ENCODE assay signal across 10 cellular contexts in genomic region chrX:25020391-25021131, GRCh38. TPM values are rescaled to one million over a fixed set of nuclear protein-coding genes. Genes with fewer than 3 reads are reported as not detected.
DNase-seq lines count a peak whose midpoint lies in the region; ATAC-seq and TF ChIP-seq lines count a peak whose summit lies in the region.
"Had no signal": no experiment of that assay in that cellular context is flagged by ENCODE, and none has a peak within 500 bp of the region (broad histone marks: within the 10 kb centered on the region; RNA-seq: fewer than 3 reads in every experiment).

No MANE protein-coding gene starts in this region.

- H3K4me3 ChIP-seq in AG04450 (ENCODE audit: low read depth, low read length): no peak overlapping the region
- H3K4me3 ChIP-seq in subcutaneous abdominal adipose tissue (ENCODE audit: low read depth in 1 of 5, low read length in 5 of 5): peak overlapping the region in 3 of 5 donors; percentile 16 to 26 (median 17)

- H3K9me3 ChIP-seq in AG04450 (ENCODE audit: control insufficient read depth, insufficient read depth, low read length) (peaks cover 8% of the 10 kb centered on the region), subcutaneous abdominal adipose tissue (ENCODE audit: control insufficient read depth in 5 of 5, low read length in 5 of 5) (no peaks in the 10 kb centered on the region)

- H3K27me3 Mint-ChIP-seq in activated CD4-positive, alpha-beta memory T cell treated with anti-CD3 and anti-CD28 coated beads, Interleukin-2, amount 10 ng/mL, durations not matched to agents 7 days and 5 days: peaks cover 69% of the 10 kb centered on the region

- peak; percentile 64 for ATAC-seq in GM18505 (IDR thresholded peaks at IDR 0.05; ENCODE audit: unreplicated experiment)

- CTCF ChIA-PET in AG04450 (lab: Charles Lee): interaction anchor here (0.6 to 3.8 kb wide), 6 partner anchors 122 to 265 kb away, joined by 3 to 41 read pairs (median 4); no protein-coding TSS in a partner anchor
- CTCF ChIA-PET in activated CD4-positive, alpha-beta memory T cell treated with anti-CD3 and anti-CD28 coated beads, Interleukin-2, amount 10 ng/mL, durations not matched to agents 7 days and 5 days (lab: Charles Lee): interaction anchor here (0.6 to 1.7 kb wide), 7 partner anchors 10 to 268 kb away, joined by 3 to 8 read pairs (median 3); no protein-coding TSS in a partner anchor

- no peaks in the 10 kb centered on the region for H3K36me3 Mint-ChIP-seq in activated CD4-positive, alpha-beta memory T cell treated with anti-CD3 and anti-CD28 coated beads, Interleukin-2, amount 10 ng/mL, durations not matched to agents 7 days and 5 days (ENCODE audit: low read depth)

- no peaks in the 10 kb centered on the region for H3K36me3 ChIP-seq in subcutaneous abdominal adipose tissue (ENCODE audit: control insufficient read depth in 5 of 5, insufficient read depth in 5 of 5, low read length in 5 of 5)

- H3K4me1 ChIP-seq in subcutaneous abdominal adipose tissue (ENCODE audit: control insufficient read depth in 5 of 5, insufficient read depth in 5 of 5, low read length in 5 of 5): peaks cover 0 to 33% (median 20%) of the 10 kb centered on the region in 5 donors

- no peak overlapping the region for H3K4me3 Mint-ChIP-seq in activated CD4-positive, alpha-beta memory T cell treated with anti-CD3 and anti-CD28 coated beads, Interleukin-2, amount 10 ng/mL, durations not matched to agents 7 days and 5 days

- TF ChIP-seq POLR2A in GM18505 (IDR thresholded peaks at IDR 0.05; ENCODE audit: borderline replicate concordance, extremely low read depth, insufficient read depth, insufficient read length): no peak

- H3K27me3 ChIP-seq in AG04450 (ENCODE audit: control insufficient read depth, insufficient read depth, low read length) (peaks cover 82% of the 10 kb centered on the region), subcutaneous abdominal adipose tissue (ENCODE audit: control insufficient read depth in 5 of 5, insufficient read depth in 4 of 5, low read length in 5 of 5) (peaks cover 51 to 89% (median 75%) of the 10 kb centered on the region in 5 donors)

- POLR2A ChIA-PET in AG04450 (lab: Yijun Ruan, JAX): no interaction called here
- POLR2A ChIA-PET in activated CD4-positive, alpha-beta memory T cell treated with anti-CD3 and anti-CD28 coated beads, Interleukin-2, amount 10 ng/mL, durations not matched to agents 7 days and 5 days (lab: Charles Lee): no interaction called here

- DNase-seq in AG04450 (ENCODE audit: low read depth, low spot score): no peak
- DNase-seq in HuH-7 (ENCODE audit: low spot score): peak; percentile 75
- DNase-seq in activated CD4-positive, alpha-beta memory T cell treated with anti-CD3 and anti-CD28 coated beads, Interleukin-2, amount 10 ng/mL, durations not matched to agents 7 days and 5 days: peak; percentile 38
- peak; percentile 67 for DNase-seq in iPS-NIHi11 (ENCODE audit: low spot score)
- DNase-seq in medulla oblongata (ENCODE audit: extremely low spot score): no peak
- DNase-seq in cerebellar nuclear complex (lab: John Stamatoyannopoulos, UW): no peak

- TF ChIP-seq CTCF in AG04450 (IDR thresholded peaks at IDR 0.05; ENCODE audit: low read depth, low read length): peak; percentile 45

- H3K9me3 Mint-ChIP-seq in activated CD4-positive, alpha-beta memory T cell treated with anti-CD3 and anti-CD28 coated beads, Interleukin-2, amount 10 ng/mL, durations not matched to agents 7 days and 5 days: no peaks in the 10 kb centered on the region

- no peak overlapping the region for H3K27ac Mint-ChIP-seq in activated CD4-positive, alpha-beta memory T cell treated with anti-CD3 and anti-CD28 coated beads, Interleukin-2, amount 10 ng/mL, durations not matched to agents 7 days and 5 days

- H3K27ac ChIP-seq in AG04450 (ENCODE audit: low read depth, low read length): no peak overlapping the region
- H3K27ac ChIP-seq in subcutaneous abdominal adipose tissue (ENCODE audit: low read depth, low read length): no peak overlapping the region
- H3K27ac ChIP-seq: HL-60 had no signal

- H3K9ac ChIP-seq in subcutaneous abdominal adipose tissue (ENCODE audit: low read length in 5 of 5): no peak overlapping the region

- peaks cover 24% of the 10 kb centered on the region for H3K4me1 Mint-ChIP-seq in activated CD4-positive, alpha-beta memory T cell treated with anti-CD3 and anti-CD28 coated beads, Interleukin-2, amount 10 ng/mL, durations not matched to agents 7 days and 5 days

RNA-seq across cellular contexts. Expression of gene ARX, which starts 4.8 kb away (rescaled TPM):
- polyA plus RNA-seq in AG04450 (2011; rRNA removed): not detected in 2 replicates
- polyA minus RNA-seq in AG04450 (2011; rRNA and poly(A)+ RNA removed): not detected in 2 replicates
- total RNA-seq in activated CD4-positive, alpha-beta memory T cell treated with anti-CD3 and anti-CD28 coated beads, Interleukin-2, amount 10 ng/mL, durations not matched to agents 7 days and 5 days: not detected
- polyA plus RNA-seq: esophagus had no signal

Comparison
In these comparisons a context has a peak if more than half of its experiments do, and no peak if none do; other contexts are left out.
1. DNase-seq: peak in HuH-7 (single experiment), activated CD4-positive, alpha-beta memory T cell treated with anti-CD3 and anti-CD28 coated beads, Interleukin-2, amount 10 ng/mL, durations not matched to agents 7 days and 5 days (single experiment) and iPS-NIHi11 (single experiment); none in AG04450 (single experiment), medulla oblongata (single experiment) and cerebellar nuclear complex (0 of 2).